Comparison of ENCODE assay signal across 1 cellular context in genomic region chr6:20448828-20449227, GRCh38.
A peak's percentile ranks its signal among the peaks of the same experiment; 100 is the strongest.
TF ChIP-seq lines count a peak whose summit lies in the region.

No MANE protein-coding gene starts in this region.

TF ChIP-seq in HepG2, 621 proteins besides CTCF, POLR2A, EP300 and RAD21 (continued from another document):
- TF ChIP-seq ATF2 (CRISPR knock-in tag; IDR thresholded peaks at IDR 0.05) = 0 out of 2 replicates have a peak, but pooled peaks have one; percentile 24
- no peak for TF ChIP-seq MZF1 (CRISPR knock-in tag; IDR thresholded peaks at IDR 0.05; ENCODE audit: borderline replicate concordance)
- TF ChIP-seq ZNF343 (CRISPR knock-in tag; IDR thresholded peaks at IDR 0.05) = no peak
- 0 out of 2 replicates have a peak, but pooled peaks have one; percentile 12 for TF ChIP-seq ELF3 (CRISPR knock-in tag; IDR thresholded peaks at IDR 0.05)
- 0 out of 2 replicates have a peak, but pooled peaks have one; percentile 12 for TF ChIP-seq FOXJ3 (CRISPR knock-in tag; IDR thresholded peaks at IDR 0.05; ENCODE audit: borderline replicate concordance)
- no peak for TF ChIP-seq ZNF276 (CRISPR knock-in tag; IDR thresholded peaks at IDR 0.05; ENCODE audit: low read depth)
- peak; percentile 38; the same call in 1 of the 2 replicates for TF ChIP-seq GATAD2A (CRISPR knock-in tag; IDR thresholded peaks at IDR 0.05)
- TF ChIP-seq SOX13 (IDR thresholded peaks at IDR 0.05) = no peak
- peak in 1 of 2 experiments; percentile 10; a peak in 1 of 4 replicates for TF ChIP-seq SOX13 (CRISPR knock-in tag; conservative IDR thresholded peaks at IDR 0.05 in 1 of 2, IDR thresholded peaks at IDR 0.05 in 1 of 2)
- no peak for TF ChIP-seq ZFYVE20 (CRISPR knock-in tag; IDR thresholded peaks at IDR 0.05; ENCODE audit: borderline replicate concordance, low read depth)
- no peak for TF ChIP-seq DDIT3 (CRISPR knock-in tag; IDR thresholded peaks at IDR 0.05)
- 0 out of 2 replicates have a peak, but pooled peaks have one; percentile 31 for TF ChIP-seq ARID5B (CRISPR knock-in tag; IDR thresholded peaks at IDR 0.05)
- TF ChIP-seq SMC3 (IDR thresholded peaks at IDR 0.05; ENCODE audit: low read length) = no peak
- peak; percentile 48; the same call in 1 of the 2 replicates for TF ChIP-seq ZMYM4 (CRISPR knock-in tag; IDR thresholded peaks at IDR 0.05)
- 0 out of 2 replicates have a peak, but pooled peaks have one; percentile 51 for TF ChIP-seq ZNF644 (CRISPR knock-in tag; IDR thresholded peaks at IDR 0.05; ENCODE audit: low read depth)
- TF ChIP-seq ZNF629 (CRISPR knock-in tag; conservative IDR thresholded peaks at IDR 0.05) = 0 out of 2 replicates have a peak, but pooled peaks have one; percentile 24
- peak; percentile 54; the same call in 1 of the 2 replicates for TF ChIP-seq HNF4G (IDR thresholded peaks at IDR 0.05; ENCODE audit: borderline replicate concordance, low read depth, low read length)
- TF ChIP-seq HNF4G (CRISPR knock-in tag; IDR thresholded peaks at IDR 0.05; ENCODE audit: borderline replicate concordance, low read depth) = no peak
- TF ChIP-seq SRF (IDR thresholded peaks at IDR 0.05; ENCODE audit: low read depth, low read length) = peak; percentile 68; the same call in 1 of the 2 replicates
- no peak for TF ChIP-seq LCORL (IDR thresholded peaks at IDR 0.05)
- 0 out of 2 replicates have a peak, but pooled peaks have one; percentile 24 for TF ChIP-seq LCORL (CRISPR knock-in tag; IDR thresholded peaks at IDR 0.05)
- TF ChIP-seq HOMEZ (CRISPR knock-in tag; IDR thresholded peaks at IDR 0.05; ENCODE audit: low read depth) = peak; percentile 28; the same call in 1 of the 2 replicates
- TF ChIP-seq POGZ (CRISPR knock-in tag; IDR thresholded peaks at IDR 0.05) = 0 out of 2 replicates have a peak, but pooled peaks have one; percentile 19
